Comparison of ENCODE assay signal across 18 cellular contexts in genomic region chr10:72462261-72462660, GRCh38.
DNase-seq lines count a peak whose midpoint lies in the region; ATAC-seq and TF ChIP-seq lines count a peak whose summit lies in the region.
"Had no signal": no experiment of that assay in that cellular context is flagged by ENCODE, and none has a peak within 500 bp of the region (broad histone marks: within the 10 kb centered on the region; RNA-seq: fewer than 3 reads in every experiment).

No MANE protein-coding gene starts in this region.

- H3K27ac ChIP-seq in PC-3 (ENCODE audit: low read length): no peak overlapping the region
- no peak overlapping the region for H3K27ac ChIP-seq in upper lobe of right lung
- H3K27ac ChIP-seq: 22Rv1, A549, C4-2B, GM23248 had no signal

- H3K27me3 ChIP-seq in PC-3 (ENCODE audit: low read length) (no peaks in the 10 kb centered on the region), upper lobe of right lung (no peaks in the 10 kb centered on the region)

- H3K79me2 ChIP-seq in PC-3 (ENCODE audit: low read length): no peaks in the 10 kb centered on the region

- H3K9me3 ChIP-seq in PC-3 (ENCODE audit: low read length) (no peaks in the 10 kb centered on the region), mucosa of descending colon (no peaks in the 10 kb centered on the region), upper lobe of right lung (no peaks in the 10 kb centered on the region)
- H3K9me3 ChIP-seq: A549, Caco-2 had no signal

- CTCF ChIA-PET in PC-3 (lab: Charles Lee): no interaction called here

- H3K9ac ChIP-seq in PC-3 (ENCODE audit: low read length): no peak overlapping the region
- H3K9ac ChIP-seq: GM23248 had no signal

- H3K36me3 ChIP-seq in PC-3 (ENCODE audit: low read depth, low read length): no peaks in the 10 kb centered on the region
- H3K36me3 ChIP-seq in mucosa of descending colon (ENCODE audit: low read depth): no peaks in the 10 kb centered on the region
- H3K36me3 ChIP-seq in upper lobe of right lung: peaks cover 6% of the 10 kb centered on the region

- no peaks in the 10 kb centered on the region for H3F3A ChIP-seq in PC-3 (ENCODE audit: low read length, unreplicated experiment)

- intact Hi-C loops in PC-3 (cut with micrococcal nuclease): no loop called here
- intact Hi-C loops in left colon (cut with DNase I, micrococcal nuclease): no loop called here
- intact Hi-C loops in mucosa of descending colon (cut with DNase I, micrococcal nuclease): no loop called here
- intact Hi-C loops in upper lobe of right lung (cut with DNase I): no loop called here

- no TSS peak for BruUV-seq in PC-3 (replicated peaks; lab: Mats Ljungman, UMichigan)

- DNase-seq in DMS53 (lab: John Stamatoyannopoulos, UW) (peak; percentile 59), PC-3 (peak; percentile 55), left colon (no peak), mucosa of descending colon (no peak), upper lobe of right lung (no peak)
- DNase-seq in activated T-cell treated with anti-CD3 and anti-CD28 coated beads, Interleukin-2, amount 50 U/mL, for 1 hour: no peak
- DNase-seq: AML-193; Caco-2; CD4-positive, alpha-beta T cell; DMS79 treated with DMSO at 0.1 percent for 48 hours; GF-D8; GM23248; HCEC 1CT; KG1 had no signal

- no peak overlapping the region for H3K4me2 ChIP-seq in PC-3 (ENCODE audit: low read length)
- H3K4me2 ChIP-seq: A549 had no signal

- POLR2A ChIA-PET in PC-3 (lab: Charles Lee; ENCODE audit: unreplicated experiment): no interaction called here

- no peaks in the 10 kb centered on the region for H3K9me2 ChIP-seq in PC-3 (replicated peaks; ENCODE audit: low read length)

- ATAC-seq in PC-3 (peak; percentile 91), left colon (peak; percentile 88), mucosa of descending colon (peak; percentile 90), GM18502 (IDR thresholded peaks at IDR 0.05; ENCODE audit: poor library complexity, unreplicated experiment) (no peak), upper lobe of right lung (no peak)
- ATAC-seq: A549 had no signal

- no peaks in the 10 kb centered on the region for H4K20me1 ChIP-seq in PC-3 (ENCODE audit: low read length)

- H3K4me3 ChIP-seq in PC-3 (ENCODE audit: low read length): no peak overlapping the region
- no peak overlapping the region for H3K4me3 ChIP-seq in mucosa of descending colon
- H3K4me3 ChIP-seq in upper lobe of right lung: no peak overlapping the region
- H3K4me3 ChIP-seq: A549, GM23248 had no signal

- H2AFZ ChIP-seq in PC-3 (ENCODE audit: low read length): no peak overlapping the region
- H2AFZ ChIP-seq: GM23248 had no signal

- no peak for TF ChIP-seq CTCF in PC-3 (conservative IDR thresholded peaks at IDR 0.05; ENCODE audit: low read depth, low read length)
- no peak for TF ChIP-seq CTCF in mucosa of descending colon (IDR thresholded peaks at IDR 0.05)
- no peak for TF ChIP-seq CTCF in upper lobe of right lung (IDR thresholded peaks at IDR 0.05)

- H3K4me1 ChIP-seq in PC-3 (ENCODE audit: insufficient read depth, low read length) (peaks cover 26% of the 10 kb centered on the region), mucosa of descending colon (ENCODE audit: low read depth) (no peaks in the 10 kb centered on the region), upper lobe of right lung (no peaks in the 10 kb centered on the region)
- H3K4me1 ChIP-seq: A549, Caco-2 had no signal

Comparison
In these comparisons a context has a peak if more than half of its experiments do, and no peak if none do; other contexts are left out.
1. DNase-seq: peak in DMS53 (single experiment) and PC-3 (single experiment); none in left colon (0 of 2), mucosa of descending colon (0 of 3), activated T-cell treated with anti-CD3 and anti-CD28 coated beads, Interleukin-2, amount 50 U/mL, for 1 hour (single experiment) and upper lobe of right lung (single experiment).
2. ATAC-seq: peak in PC-3 (single experiment), left colon (single experiment) and mucosa of descending colon (single experiment); none in GM18502 (single experiment) and upper lobe of right lung (single experiment).